Comparison of ENCODE assay signal across 8 cellular contexts in the genomic region with DNA sequence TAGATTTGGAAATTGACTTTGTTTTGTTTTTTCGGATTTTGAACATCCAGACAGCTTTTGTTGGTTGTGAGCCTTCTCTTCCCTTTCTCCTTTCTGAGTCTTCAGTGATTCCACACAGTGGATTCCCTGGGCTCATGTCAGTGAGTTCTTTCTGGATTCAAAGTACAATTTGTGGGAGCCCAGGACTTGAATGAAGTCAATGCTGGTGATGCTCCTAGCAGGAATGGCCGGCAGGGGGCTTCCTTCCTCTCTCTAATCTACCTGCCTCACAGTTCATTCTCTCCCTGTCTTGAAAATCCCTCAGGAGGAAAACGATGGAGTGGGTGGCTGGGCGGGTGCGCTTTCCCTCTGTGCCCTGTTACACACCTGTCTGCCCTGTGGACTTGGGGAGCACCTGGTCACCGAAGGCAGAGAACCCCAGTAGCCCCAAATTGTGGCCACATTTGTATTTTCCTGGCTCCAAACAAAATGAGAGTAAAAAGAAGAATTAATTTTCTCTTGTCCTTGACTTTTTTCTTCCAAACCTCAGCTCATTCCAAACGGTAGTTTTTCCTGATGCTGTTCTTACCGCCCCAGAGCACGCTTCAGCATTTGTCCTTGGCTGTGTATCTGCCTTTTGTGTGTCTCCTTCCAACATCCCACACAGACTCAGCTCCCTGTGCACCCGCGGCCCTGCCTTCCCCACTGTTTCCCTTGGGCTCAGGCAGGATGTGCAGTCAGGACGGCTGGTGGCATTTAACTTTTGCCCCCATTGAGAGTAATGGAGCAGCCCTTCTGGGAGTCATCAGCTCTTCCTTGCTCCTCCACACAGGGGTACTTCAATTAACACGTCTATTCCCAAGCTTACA.
DNase-seq lines count a peak whose midpoint lies in the region; ATAC-seq and TF ChIP-seq lines count a peak whose summit lies in the region.

No MANE protein-coding gene starts in this region.

- H3K27me3 ChIP-seq in cardiac muscle cell (peaks cover 11% of the 10 kb centered on the region), stomach (peaks cover 0 to 11% (median 0%) of the 10 kb centered on the region in 3 donors)

- no peaks in the 10 kb centered on the region for H3K9me3 ChIP-seq in cardiac muscle cell (ENCODE audit: low read depth)
- peaks cover 0 to under 1% (median 0%) of the 10 kb centered on the region in 4 donors for H3K9me3 ChIP-seq in stomach

- H3K36me3 ChIP-seq in cardiac muscle cell (no peaks in the 10 kb centered on the region), stomach (no peaks in the 10 kb centered on the region)

- H3K27ac Mint-ChIP-seq in effector memory CD8-positive, alpha-beta T cell: no peak overlapping the region

- H3K4me3 ChIP-seq in cardiac muscle cell (no peak overlapping the region), epithelial cell of proximal tubule (ENCODE audit: low read depth, low read length) (no peak overlapping the region), stomach (no peak overlapping the region)

- DNase-seq in cardiac muscle cell (ENCODE audit: low read depth in 1 of 2, low spot score in 1 of 2) (peak; percentile 37 to 43), Right ventricle myocardium inferior (ENCODE audit: missing footprints) (no peak), NCI-H510A treated with DMSO at 0.1 percent for 48 hours (lab: John Stamatoyannopoulos, UW) (peak; percentile 37), epithelial cell of proximal tubule (ENCODE audit: low read depth) (no peak), stomach (peak; percentile 59), GM19240 (ENCODE audit: insufficient read length, low spot score) (no peak)
- no peak for DNase-seq in effector memory CD8-positive, alpha-beta T cell

- TF ChIP-seq CTCF in cardiac muscle cell (IDR thresholded peaks at IDR 0.05; ENCODE audit: low read depth, low read length): peak; percentile 61
- TF ChIP-seq CTCF in epithelial cell of proximal tubule (conservative IDR thresholded peaks at IDR 0.05; ENCODE audit: low read depth, low read length): peak; percentile 72
- TF ChIP-seq CTCF in stomach (IDR thresholded peaks at IDR 0.05): peak in 2 of 7 experiments; percentile 18 to 21

- H3K4me1 ChIP-seq in cardiac muscle cell (ENCODE audit: low read depth): no peaks in the 10 kb centered on the region
- H3K4me1 ChIP-seq in stomach: no peaks in the 10 kb centered on the region

- ATAC-seq in Right ventricle myocardium inferior: no peak
- ATAC-seq in GM18873 (IDR thresholded peaks at IDR 0.05; ENCODE audit: low FRiP score, unreplicated experiment): no peak
- no peak for ATAC-seq in effector memory CD8-positive, alpha-beta T cell (replicated peaks)

- no peak overlapping the region for H3K4me3 Mint-ChIP-seq in effector memory CD8-positive, alpha-beta T cell

- H3K4me1 Mint-ChIP-seq in effector memory CD8-positive, alpha-beta T cell (ENCODE audit: low read depth in 2 of 2): peaks cover 0 to 1% of the 10 kb centered on the region in 2 donors

- H3K36me3 Mint-ChIP-seq in effector memory CD8-positive, alpha-beta T cell (ENCODE audit: insufficient read depth): no peaks in the 10 kb centered on the region

- TF ChIP-seq POLR2A in stomach (IDR thresholded peaks at IDR 0.05): no peak

- intact Hi-C loops in Right ventricle myocardium inferior (cut with DNase I): no loop called here
- intact Hi-C loops in stomach (cut with DNase I; ENCODE audit: low total_unique reads): no loop called here

- TF ChIP-seq EP300 in stomach (IDR thresholded peaks at IDR 0.05): no peak

- WGBS in stomach, 5 donors: 56 to 73% (median 64%) methylated on average over 13 of the region's 13 CpGs

- H3K9me3 Mint-ChIP-seq in effector memory CD8-positive, alpha-beta T cell: no peaks in the 10 kb centered on the region

- H3K27me3 Mint-ChIP-seq in effector memory CD8-positive, alpha-beta T cell: peaks cover 17 to 29% of the 10 kb centered on the region in 2 donors

- no peak overlapping the region for H3K27ac ChIP-seq in cardiac muscle cell
- H3K27ac ChIP-seq in stomach: no peak overlapping the region

Comparison
In these comparisons a context has a peak if more than half of its experiments do, and no peak if none do; other contexts are left out.
1. DNase-seq: peak in cardiac muscle cell (2 of 2), NCI-H510A treated with DMSO at 0.1 percent for 48 hours (single experiment) and stomach (single experiment); none in Right ventricle myocardium inferior (single experiment), epithelial cell of proximal tubule (single experiment), GM19240 (single experiment) and effector memory CD8-positive, alpha-beta T cell (0 of 3).